Comparison of ENCODE assay signal across 22 cellular contexts in the genomic region with DNA sequence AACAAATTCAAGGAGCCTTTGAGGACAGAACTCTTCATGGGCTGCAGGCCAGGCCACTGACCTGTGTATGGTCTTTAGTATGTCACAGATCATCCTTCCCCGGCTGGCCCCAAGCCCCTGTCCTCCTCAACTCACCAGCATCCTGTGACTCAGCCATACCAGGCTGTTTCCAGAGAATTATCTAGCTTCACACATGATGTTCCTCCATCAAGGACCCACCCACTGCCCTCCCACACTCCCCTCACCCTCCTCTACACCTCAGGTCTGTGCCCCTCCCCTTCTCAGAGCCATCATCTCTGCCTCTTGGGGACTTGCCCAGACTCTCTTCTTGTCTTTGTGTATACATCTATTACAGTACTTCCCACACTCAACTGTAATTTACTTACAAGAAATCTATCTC. TPM values are rescaled to one million over a fixed set of nuclear protein-coding genes. Genes with fewer than 3 reads are reported as not detected.
DNase-seq lines count a peak whose midpoint lies in the region; ATAC-seq and TF ChIP-seq lines count a peak whose summit lies in the region.
"Had no signal": no experiment of that assay in that cellular context is flagged by ENCODE, and none has a peak within 500 bp of the region (broad histone marks: within the 10 kb centered on the region; RNA-seq: fewer than 3 reads in every experiment).

No MANE protein-coding gene starts in this region.

- H3K27ac Mint-ChIP-seq in osteocyte (ENCODE audit: unreplicated experiment) = no peak overlapping the region
- H3K27ac Mint-ChIP-seq: activated naive CD8-positive, alpha-beta T cell; memory B cell; naive thymus-derived CD8-positive, alpha-beta T cell had no signal

- no peak overlapping the region for H3K27ac ChIP-seq in GM23248
- H3K27ac ChIP-seq in fibroblast of lung (ENCODE audit: insufficient read depth, low read length) = no peak overlapping the region
- H3K27ac ChIP-seq: body of pancreas, parathyroid adenoma, sigmoid colon had no signal

- H3K9me3 ChIP-seq in GM23248 (ENCODE audit: low read depth) = no peaks in the 10 kb centered on the region
- no peaks in the 10 kb centered on the region for H3K9me3 ChIP-seq in fibroblast of lung (ENCODE audit: control insufficient read depth, insufficient read depth, low read depth, low read length)
- H3K9me3 ChIP-seq: body of pancreas, sigmoid colon had no signal

- no peak overlapping the region for H3K9ac ChIP-seq in GM23248
- no peak overlapping the region for H3K9ac ChIP-seq in fibroblast of lung (ENCODE audit: insufficient read depth, low read length)
- H3K9ac ChIP-seq: parathyroid adenoma had no signal

- no peaks in the 10 kb centered on the region for H3F3A ChIP-seq in GM23248 (ENCODE audit: insufficient read depth)

- no peaks in the 10 kb centered on the region for H3K36me3 Mint-ChIP-seq in osteocyte (ENCODE audit: unreplicated experiment)
- H3K36me3 Mint-ChIP-seq: memory B cell; naive thymus-derived CD8-positive, alpha-beta T cell had no signal

- no peak overlapping the region for H3K4me3 Mint-ChIP-seq in osteocyte (ENCODE audit: unreplicated experiment)
- H3K4me3 Mint-ChIP-seq: activated naive CD8-positive, alpha-beta T cell; memory B cell; naive thymus-derived CD8-positive, alpha-beta T cell had no signal

- no peaks in the 10 kb centered on the region for H3K79me2 ChIP-seq in GM23248 (ENCODE audit: insufficient read depth)
- no peaks in the 10 kb centered on the region for H3K79me2 ChIP-seq in fibroblast of lung (ENCODE audit: control insufficient read depth, insufficient read depth, low read length)
- H3K79me2 ChIP-seq: parathyroid adenoma had no signal

- no peaks in the 10 kb centered on the region for H3K9me3 Mint-ChIP-seq in osteocyte (ENCODE audit: unreplicated experiment)
- H3K9me3 Mint-ChIP-seq: memory B cell; naive thymus-derived CD8-positive, alpha-beta T cell had no signal

- no peaks in the 10 kb centered on the region for H3K4me1 ChIP-seq in GM23248 (ENCODE audit: insufficient read depth)
- H3K4me1 ChIP-seq in fibroblast of lung (ENCODE audit: control insufficient read depth, extremely low read depth, insufficient read depth, low read length) = no peaks in the 10 kb centered on the region
- H3K4me1 ChIP-seq: body of pancreas, parathyroid adenoma, sigmoid colon had no signal

- H3K4me2 ChIP-seq in GM23248 (ENCODE audit: unreplicated experiment) (no peak overlapping the region), fibroblast of lung (ENCODE audit: extremely low read depth, insufficient read depth, low read length) (no peak overlapping the region)

- no peak for TF ChIP-seq CTCF in fibroblast of lung (conservative IDR thresholded peaks at IDR 0.05 in 1 of 2, IDR thresholded peaks at IDR 0.05 in 1 of 2; ENCODE audit: low read depth in 1 of 2, low read length in 2 of 2)
- TF ChIP-seq CTCF in osteocyte (IDR thresholded peaks at IDR 0.05) = no peak

- no peak for ATAC-seq in Right ventricle myocardium inferior
- ATAC-seq: body of pancreas; naive thymus-derived CD8-positive, alpha-beta T cell had no signal

- H3K27me3 ChIP-seq in GM23248 (replicated peaks; ENCODE audit: insufficient read depth) = no peaks in the 10 kb centered on the region
- no peaks in the 10 kb centered on the region for H3K27me3 ChIP-seq in fibroblast of lung (ENCODE audit: control insufficient read depth, insufficient read depth, low read length)
- H3K27me3 ChIP-seq: body of pancreas, sigmoid colon had no signal

- intact Hi-C loops in Right ventricle myocardium inferior (cut with DNase I) = no loop called here

- H4K20me1 ChIP-seq in GM23248 (ENCODE audit: insufficient read depth) (no peaks in the 10 kb centered on the region), fibroblast of lung (ENCODE audit: control insufficient read depth, extremely low read depth, insufficient read depth, low read length) (no peaks in the 10 kb centered on the region)

- peaks cover 45% of the 10 kb centered on the region for H3K27me3 Mint-ChIP-seq in osteocyte (ENCODE audit: unreplicated experiment)
- H3K27me3 Mint-ChIP-seq: activated naive CD8-positive, alpha-beta T cell; naive thymus-derived CD8-positive, alpha-beta T cell had no signal

- DNase-seq in NCI-H1436 (lab: John Stamatoyannopoulos, UW) (peak; percentile 29), NCI-H1436 treated with DMSO at 0.1 percent for 48 hours (lab: John Stamatoyannopoulos, UW) (no peak), GM23248 (peak; percentile 3), fibroblast of lung (ENCODE audit: low read depth in 2 of 2) (peak; percentile 3 to 8), Right ventricle myocardium inferior (ENCODE audit: missing footprints) (no peak), GDM1 (lab: John Stamatoyannopoulos, UW) (no peak), osteocyte (ENCODE audit: extremely low spot score, unreplicated experiment) (no peak)
- DNase-seq in stimulated activated CD4-positive, alpha-beta T cell treated with anti-CD3 and anti-CD28 coated beads, Interleukin-4, amount 100 ng/mL, for 4 hours = peak; percentile 26 to 74
- DNase-seq: 8988T; body of pancreas; foreskin fibroblast; hypothalamus; KG1; MV-4-11; naive thymus-derived CD8-positive, alpha-beta T cell; NCI-H2029 treated with DMSO at 0.1 percent for 48 hours; NCI-H510A; sigmoid colon had no signal

- H3K36me3 ChIP-seq in GM23248 (ENCODE audit: low read depth) = no peaks in the 10 kb centered on the region
- H3K36me3 ChIP-seq in fibroblast of lung (ENCODE audit: control insufficient read depth, insufficient read depth, low read length) = no peaks in the 10 kb centered on the region
- H3K36me3 ChIP-seq: sigmoid colon had no signal

- in situ Hi-C loops in GM23248 (cut with MboI) = no loop called here

- no peaks in the 10 kb centered on the region for H3K9me2 ChIP-seq in GM23248 (ENCODE audit: insufficient read depth)

- WGBS in GM23248 (ENCODE audit: low coverage in 1 of 2, low lambda C conversion rate in 2 of 2, missing lambda C conversion rate in 2 of 2), 2 experiments = 50 to 58% methylated on average over 1 of the region's 1 CpG

- no peaks in the 10 kb centered on the region for H3K4me1 Mint-ChIP-seq in osteocyte (ENCODE audit: unreplicated experiment)
- H3K4me1 Mint-ChIP-seq: memory B cell; naive thymus-derived CD8-positive, alpha-beta T cell had no signal

- H3K4me3 ChIP-seq in GM23248 (no peak overlapping the region), fibroblast of lung (replicated peaks in 1 of 4; ENCODE audit: control extremely low read depth in 1 of 4, insufficient read depth in 1 of 4, low read depth in 3 of 4, low read length in 4 of 4) (no peak overlapping the region)
- H3K4me3 ChIP-seq: body of pancreas, sigmoid colon had no signal

- H2AFZ ChIP-seq in GM23248 (no peak overlapping the region), fibroblast of lung (ENCODE audit: low read length) (no peak overlapping the region)
- H2AFZ ChIP-seq: parathyroid adenoma had no signal

RNA-seq across cellular contexts. Expression of a gene that starts 14.7 kb away (rescaled TPM):
- not detected in 2 replicates for total RNA-seq in GM23248 (2014; rRNA removed; shearing (Covaris generic))
- polyA plus RNA-seq in GM23248 (2016; fragmentation: Nextera tagmentation; extraction: Ambion mirVana) (not detected in 2 replicates), fibroblast of lung (not detected in 2 replicates)
- total RNA-seq in fibroblast of lung (under 0.01 and 0.17 TPM in 2 replicates), Right ventricle myocardium inferior (0.32 TPM), osteocyte (not detected in 2 replicates)
- not detected in 2 replicates for polyA plus RNA-seq in fibroblast of lung (2012)
- polyA minus RNA-seq in fibroblast of lung (ENCODE audit: low replicate concordance) = not detected in 2 replicates
- polyA plus RNA-seq: BJ had no signal

Comparison
In these comparisons a context has a peak if more than half of its experiments do, and no peak if none do; other contexts are left out.
1. DNase-seq: peak in NCI-H1436 (single experiment), GM23248 (single experiment), fibroblast of lung (2 of 2) and stimulated activated CD4-positive, alpha-beta T cell treated with anti-CD3 and anti-CD28 coated beads, Interleukin-4, amount 100 ng/mL, for 4 hours (2 of 2); none in NCI-H1436 treated with DMSO at 0.1 percent for 48 hours (single experiment), Right ventricle myocardium inferior (single experiment), GDM1 (single experiment) and osteocyte (single experiment).